ENCODE assay signal across 13 cellular contexts in genomic region chr22:18905540-18906409, GRCh38. TPM values are rescaled to one million over a fixed set of nuclear protein-coding genes. Genes with fewer than 3 reads are reported as not detected.
A peak's percentile ranks its signal among the peaks of the same experiment; 100 is the strongest.
DNase-seq lines count a peak whose midpoint lies in the region; ATAC-seq and TF ChIP-seq lines count a peak whose summit lies in the region.
"Had no signal": no experiment of that assay in that cellular context is flagged by ENCODE, and none has a peak within 500 bp of the region (broad histone marks: within the 10 kb centered on the region; RNA-seq: fewer than 3 reads in every experiment).

TSS of gene DGCR6 (plus strand) at chr22:18906320. CDS start at chr22:18906375, 55 bp downstream.

- H3K9me3 ChIP-seq in PC-3 (ENCODE audit: low read length) (no peaks in the 10 kb centered on the region), trophoblast cell (ENCODE audit: insufficient read depth, low read depth, low read length) (no peaks in the 10 kb centered on the region)

- no peaks in the 10 kb centered on the region for H3K36me3 Mint-ChIP-seq in naive thymus-derived CD8-positive, alpha-beta T cell
- H3K36me3 Mint-ChIP-seq: type B pancreatic cell had no signal

- WGBS in trophoblast cell (ENCODE audit: extremely low coverage, insufficient coverage, insufficient read length): no CpG with 5 or more reads among the region's 77 CpGs

- no peak within 1 kb of the TSS for H2AK5ac ChIP-seq in trophoblast cell (ENCODE audit: low read length)

- H4K91ac ChIP-seq in trophoblast cell (ENCODE audit: low read depth, low read length): no peak within 1 kb of the TSS

- H2BK12ac ChIP-seq in trophoblast cell (ENCODE audit: low read length): no peak within 1 kb of the TSS

- H3K79me1 ChIP-seq in trophoblast cell (ENCODE audit: low read length): no peaks in the 10 kb centered on the region

- POLR2A ChIA-PET in PC-3 (lab: Charles Lee; ENCODE audit: unreplicated experiment): interaction anchor here (0.6 kb wide), 2 partner anchors 879 to 948 kb away, joined by 3 to 5 read pairs; no protein-coding TSS in a partner anchor
- POLR2A ChIA-PET in naive thymus-derived CD8-positive, alpha-beta T cell (lab: Charles Lee): interaction anchor here (0.6 kb wide), 1 partner anchor 126 kb away, joined by 6 read pairs; no protein-coding TSS in a partner anchor

- no peak within 1 kb of the TSS for H3K27ac ChIP-seq in PC-3 (ENCODE audit: low read length)
- H3K27ac ChIP-seq in trophoblast cell (ENCODE audit: low read depth, low read length): no peak within 1 kb of the TSS

- CTCF ChIA-PET in PC-3 (lab: Charles Lee): interaction anchor here (0.6 to 0.7 kb wide), 2 partner anchors 748 to 829 kb away, joined by 3 to 4 read pairs; no protein-coding TSS in a partner anchor

- intact Hi-C loops in PC-3 (cut with micrococcal nuclease): no loop called here

- no peak within 1 kb of the TSS for H4K12ac ChIP-seq in trophoblast cell (ENCODE audit: low read depth, low read length)

- no peaks in the 10 kb centered on the region for H3K9me2 ChIP-seq in PC-3 (replicated peaks; ENCODE audit: low read length)

- no peaks in the 10 kb centered on the region for H3K27me3 Mint-ChIP-seq in naive thymus-derived CD8-positive, alpha-beta T cell
- H3K27me3 Mint-ChIP-seq: activated CD4-positive, alpha-beta memory T cell treated with anti-CD3 and anti-CD28 coated beads, Interleukin-2, amount 10 ng/mL, durations not matched to agents 7 days and 5 days; type B pancreatic cell had no signal

- no peaks in the 10 kb centered on the region for H3K9me3 Mint-ChIP-seq in naive thymus-derived CD8-positive, alpha-beta T cell
- H3K9me3 Mint-ChIP-seq: activated CD4-positive, alpha-beta memory T cell treated with anti-CD3 and anti-CD28 coated beads, Interleukin-2, amount 10 ng/mL, durations not matched to agents 7 days and 5 days; type B pancreatic cell had no signal

- no TSS peak for BruUV-seq in PC-3 (replicated peaks; lab: Mats Ljungman, UMichigan)

- H3K18ac ChIP-seq in trophoblast cell (ENCODE audit: low read length): no peak within 1 kb of the TSS

- H3K4me1 Mint-ChIP-seq in naive thymus-derived CD8-positive, alpha-beta T cell: no peaks in the 10 kb centered on the region
- H3K4me1 Mint-ChIP-seq: activated CD4-positive, alpha-beta memory T cell treated with anti-CD3 and anti-CD28 coated beads, Interleukin-2, amount 10 ng/mL, durations not matched to agents 7 days and 5 days had no signal

- H3K23ac ChIP-seq in trophoblast cell (ENCODE audit: low read length): no peak within 1 kb of the TSS

- H3K27me3 ChIP-seq in PC-3 (ENCODE audit: low read length): no peaks in the 10 kb centered on the region
- no peaks in the 10 kb centered on the region for H3K27me3 ChIP-seq in trophoblast cell (ENCODE audit: insufficient read depth, low read length)

- no peak within 1 kb of the TSS for H3K4me3 ChIP-seq in PC-3 (ENCODE audit: low read length)
- H3K4me3 ChIP-seq in trophoblast cell (ENCODE audit: low read depth, low read length): no peak within 1 kb of the TSS

- H3K4ac ChIP-seq in trophoblast cell (ENCODE audit: low read depth, low read length): no peak within 1 kb of the TSS

- H3K9ac ChIP-seq in PC-3 (ENCODE audit: low read length) (no peak within 1 kb of the TSS), trophoblast cell (ENCODE audit: low read length) (no peak within 1 kb of the TSS)

- no peaks in the 10 kb centered on the region for H3F3A ChIP-seq in PC-3 (ENCODE audit: low read length, unreplicated experiment)

- H3K79me2 ChIP-seq in PC-3 (ENCODE audit: low read length): no peaks in the 10 kb centered on the region
- H3K79me2 ChIP-seq in trophoblast cell (ENCODE audit: control insufficient read depth, insufficient read depth, low read length, poor library complexity): no peaks in the 10 kb centered on the region

- H3K4me2 ChIP-seq in PC-3 (ENCODE audit: low read length) (no peak within 1 kb of the TSS), trophoblast cell (ENCODE audit: low read length) (no peak within 1 kb of the TSS)

- H3K27ac Mint-ChIP-seq in naive thymus-derived CD8-positive, alpha-beta T cell: no peak within 1 kb of the TSS
- H3K27ac Mint-ChIP-seq: activated CD4-positive, alpha-beta memory T cell treated with anti-CD3 and anti-CD28 coated beads, Interleukin-2, amount 10 ng/mL, durations not matched to agents 7 days and 5 days; type B pancreatic cell had no signal

- DNase-seq in PC-3 (no peak), NOMO-1 (lab: John Stamatoyannopoulos, UW; ENCODE audit: unreplicated experiment in 2 of 2) (no peak), NCI-H345 treated with DMSO at 0.1 percent for 48 hours (lab: John Stamatoyannopoulos, UW; ENCODE audit: unreplicated experiment) (no peak), RPMI8226 (no peak), trophoblast cell (no peak)
- DNase-seq in naive thymus-derived CD8-positive, alpha-beta T cell: no peak
- DNase-seq: activated CD4-positive, alpha-beta memory T cell treated with anti-CD3 and anti-CD28 coated beads, Interleukin-2, amount 10 ng/mL, durations not matched to agents 7 days and 5 days; kidney glomerular epithelial cell; NK-92 treated with Interleukin-12 subunit alpha and Interleukin-12 subunit beta, amount 100 ng/mL, for 24 hours; stimulated activated CD4-positive, alpha-beta T cell treated with anti-CD3 and anti-CD28 coated beads, Interleukin-12 subunit alpha, Interleukin-12 subunit beta, amount 100 ng/mL, for 4 hours had no signal

- H2AFZ ChIP-seq in PC-3 (ENCODE audit: low read length): no peak within 1 kb of the TSS
- no peak within 1 kb of the TSS for H2AFZ ChIP-seq in trophoblast cell (ENCODE audit: insufficient read depth, low read length, poor library complexity)

- H3K14ac ChIP-seq in trophoblast cell (ENCODE audit: low read length): no peak within 1 kb of the TSS

- no peak for TF ChIP-seq CTCF in PC-3 (conservative IDR thresholded peaks at IDR 0.05; ENCODE audit: low read depth, low read length)

- no peaks in the 10 kb centered on the region for H3K4me1 ChIP-seq in PC-3 (ENCODE audit: insufficient read depth, low read length)
- no peaks in the 10 kb centered on the region for H3K4me1 ChIP-seq in trophoblast cell (ENCODE audit: control insufficient read depth in 1 of 2, insufficient read depth in 2 of 2, low read length in 2 of 2)

- H4K8ac ChIP-seq in trophoblast cell (ENCODE audit: low read depth, low read length): no peak within 1 kb of the TSS

- ATAC-seq in GM18909 (IDR thresholded peaks at IDR 0.05; ENCODE audit: poor library complexity, unreplicated experiment): peak; percentile 87
- ATAC-seq in HG02571 (IDR thresholded peaks at IDR 0.05; ENCODE audit: unreplicated experiment): peak; percentile 66
- peak; percentile 98 for ATAC-seq in PC-3
- ATAC-seq in naive thymus-derived CD8-positive, alpha-beta T cell: peak; percentile 89 to 95

- H3K36me3 ChIP-seq in PC-3 (ENCODE audit: low read depth, low read length) (no peaks in the 10 kb centered on the region), trophoblast cell (ENCODE audit: control insufficient read depth in 1 of 2, insufficient read depth in 2 of 2, low read length in 2 of 2) (no peaks in the 10 kb centered on the region)

- no peaks in the 10 kb centered on the region for H4K20me1 ChIP-seq in PC-3 (ENCODE audit: low read length)

- H2BK120ac ChIP-seq in trophoblast cell (ENCODE audit: insufficient read depth, low read length, poor library complexity): no peak within 1 kb of the TSS

- no peak within 1 kb of the TSS for H2BK5ac ChIP-seq in trophoblast cell (ENCODE audit: low read depth, low read length, poor library complexity)

- H3K4me3 Mint-ChIP-seq in naive thymus-derived CD8-positive, alpha-beta T cell: no peak within 1 kb of the TSS
- H3K4me3 Mint-ChIP-seq: activated CD4-positive, alpha-beta memory T cell treated with anti-CD3 and anti-CD28 coated beads, Interleukin-2, amount 10 ng/mL, durations not matched to agents 7 days and 5 days; type B pancreatic cell had no signal

RNA-seq across cellular contexts. Expression of gene DGCR6, which starts in this region (rescaled TPM):
- total RNA-seq in PC-3 (2014; rRNA removed): 0.86 and 3.4 TPM in 2 replicates
- 1 to 10 TPM; 6.4 to 7.2 TPM for total RNA-seq in naive thymus-derived CD8-positive, alpha-beta T cell
- polyA plus RNA-seq in naive thymus-derived CD8-positive, alpha-beta T cell: 1 to 10 TPM in 2 of 3 donors, under 1 TPM in 1; 0.77 to 1.5 (median 1.0) TPM
- polyA plus RNA-seq in trophoblast cell (2013): 0.77 and 0.93 TPM in 2 replicates
